12 cellular contexts compared by ENCODE assay signal in the genomic region with DNA sequence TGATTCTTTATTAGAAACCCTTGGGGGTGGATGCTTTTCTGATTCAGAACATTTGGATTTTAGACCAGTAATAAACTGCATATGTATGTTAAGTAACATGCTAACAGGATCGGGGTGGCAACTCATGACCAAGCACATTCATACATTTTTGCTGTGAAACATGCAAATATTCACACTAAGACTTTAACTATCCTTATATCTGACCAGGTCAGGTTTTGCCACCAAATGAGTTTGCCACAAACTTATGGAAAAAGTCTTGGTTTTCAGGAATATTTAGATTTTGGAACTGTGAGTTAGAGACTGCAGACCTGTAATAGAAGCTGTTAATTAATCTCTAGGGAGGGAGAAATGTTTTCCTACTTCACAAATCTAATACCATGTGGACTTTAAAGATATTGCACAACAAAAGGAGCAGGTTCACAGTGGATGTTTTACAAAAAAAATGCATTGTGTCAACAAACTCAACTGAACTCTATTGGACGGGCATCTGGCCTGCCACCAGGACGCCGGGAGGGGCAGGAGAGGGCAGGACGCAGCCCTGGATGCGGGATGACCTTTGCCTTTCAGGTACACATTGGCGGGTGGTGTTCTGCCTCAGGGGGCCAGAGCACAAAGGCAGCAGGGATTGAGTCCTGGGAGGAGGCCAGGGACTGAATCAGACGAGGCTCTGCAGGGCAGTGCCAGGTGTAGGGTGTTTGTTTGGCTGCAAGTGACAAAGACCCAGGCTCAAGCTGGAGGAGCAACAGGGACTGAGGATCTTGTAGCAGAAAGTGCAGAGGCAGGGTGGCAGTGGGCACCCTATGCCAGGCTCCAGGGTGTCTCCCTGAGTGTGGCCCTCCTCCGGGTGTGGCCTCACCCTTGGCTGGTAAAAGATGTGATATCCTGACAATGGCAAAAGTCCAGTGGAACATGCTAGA. TPM values are rescaled to one million over a fixed set of nuclear protein-coding genes. Genes with fewer than 3 reads are reported as not detected.
DNase-seq lines count a peak whose midpoint lies in the region; ATAC-seq, FAIRE-seq and TF ChIP-seq lines count a peak whose summit lies in the region.
"Had no signal": no experiment of that assay in that cellular context is flagged by ENCODE, and none has a peak within 500 bp of the region (broad histone marks: within the 10 kb centered on the region; RNA-seq: fewer than 3 reads in every experiment).

No MANE protein-coding gene starts in this region.

- peaks cover 4% of the 10 kb centered on the region for H3K27me3 Mint-ChIP-seq in brain

- CTCF ChIA-PET in A549 (lab: Yijun Ruan, JAX): interaction anchor here (1.1 to 1.4 kb wide), 3 partner anchors 12 to 96 kb away, joined by 3 to 4 read pairs (median 3); no protein-coding TSS in a partner anchor

- TF ChIP-seq RAD21 in A549 (conservative IDR thresholded peaks at IDR 0.05 in 1 of 2, IDR thresholded peaks at IDR 0.05 in 1 of 2): peak; percentile 10 to 64; a peak in 4 of 5 replicates

- no peaks in the 10 kb centered on the region for H3K9me3 ChIP-seq in A549
- H3K9me3 ChIP-seq in mucosa of descending colon: no peaks in the 10 kb centered on the region

- no peak for TF ChIP-seq POLR2A in A549 (IDR thresholded peaks at IDR 0.05; ENCODE audit: low read length)

- POLR2A ChIA-PET in A549 (lab: Yijun Ruan, JAX): interaction anchor here (1.2 kb wide), 1 partner anchor 29 kb away, joined by 6 read pairs; the partner anchor contains the start of gene KLF13

- 4% methylated on average over 9 of the region's 9 CpGs for WGBS in A549 (ENCODE audit: missing lambda C conversion rate)

- FAIRE-seq in A549 (lab: Jason Lieb, UNC): peak; percentile 98
- FAIRE-seq: colon had no signal

- TF ChIP-seq CTCF in A549 (IDR thresholded peaks at IDR 0.05) (no peak), LNCaP clone FGC (IDR thresholded peaks at IDR 0.05; ENCODE audit: control insufficient read depth, extremely low read depth, insufficient read depth) (no peak), brain (conservative IDR thresholded peaks at IDR 0.05) (no peak), mucosa of descending colon (IDR thresholded peaks at IDR 0.05) (no peak)

- peak; percentile 81 to 88 for ATAC-seq in A549
- peak; percentile 80 for ATAC-seq in mucosa of descending colon
- no peak for ATAC-seq in GM19324 (IDR thresholded peaks at IDR 0.05; ENCODE audit: low FRiP score, unreplicated experiment)
- no peak for ATAC-seq in GM21381 (IDR thresholded peaks at IDR 0.05; ENCODE audit: unreplicated experiment)
- ATAC-seq in GM18858 (IDR thresholded peaks at IDR 0.05; ENCODE audit: unreplicated experiment): no peak
- ATAC-seq: sciatic nerve had no signal

- intact Hi-C loops in mucosa of descending colon (cut with DNase I, micrococcal nuclease): no loop called here

- peaks cover 6 to 11% (median 7%) of the 10 kb centered on the region in 5 experiments for H3K9me3 Mint-ChIP-seq in brain
- H3K9me3 Mint-ChIP-seq: CD4-positive, alpha-beta T cell had no signal

- H3K4me2 ChIP-seq in A549: peak overlapping the region; percentile 71

- H3K4me1 Mint-ChIP-seq in brain: peaks cover 58% of the 10 kb centered on the region

- H3K36me3 Mint-ChIP-seq in brain: no peaks in the 10 kb centered on the region

- DNase-seq in A549 (ENCODE audit: low read depth in 1 of 2, low spot score in 1 of 2) (peak; percentile 57 to 93), LNCaP clone FGC (ENCODE audit: low read depth) (peak; percentile 52), mucosa of descending colon (peak; percentile 70 to 82 (median 80))
- no peak for DNase-seq in stimulated activated CD4-positive, alpha-beta T cell treated with anti-CD3 and anti-CD28 coated beads, Interleukin-4, amount 100 ng/mL, for 1 hour
- DNase-seq: CD4-positive, alpha-beta T cell; stimulated activated naive CD4-positive, alpha-beta T cell had no signal

- H3K4me3 Mint-ChIP-seq in brain: peak overlapping the region in 2 of 5 experiments; percentile 21 to 30
- H3K4me3 Mint-ChIP-seq: CD4-positive, alpha-beta T cell had no signal

- peak overlapping the region; percentile 71 to 88 for H3K27ac ChIP-seq in A549

- H3K4me3 ChIP-seq in A549 (peak overlapping the region; percentile 3; the same call in 1 of the 3 replicates), LNCaP clone FGC (ENCODE audit: low read depth, low read length) (peak overlapping the region; percentile 12; the same call in 1 of the 2 replicates), mucosa of descending colon (no peak overlapping the region)

- TF ChIP-seq EP300 in A549 (IDR thresholded peaks at IDR 0.05): peak; percentile 57 to 76; a peak in 3 of 5 replicates

- H3K4me1 ChIP-seq in A549 (peaks cover 69% of the 10 kb centered on the region), mucosa of descending colon (ENCODE audit: low read depth) (peaks cover 20% of the 10 kb centered on the region)

- H3K27ac Mint-ChIP-seq in brain: peak overlapping the region; percentile 51 to 91 (median 70)
- H3K27ac Mint-ChIP-seq: CD4-positive, alpha-beta T cell had no signal

- no peaks in the 10 kb centered on the region for H3K36me3 ChIP-seq in mucosa of descending colon (ENCODE audit: low read depth)

TF ChIP-seq in A549, 52 proteins besides CTCF, POLR2A, EP300 and RAD21 (continues in another document):
- TF ChIP-seq PHF8 (IDR thresholded peaks at IDR 0.05; ENCODE audit: borderline replicate concordance, low read depth) (no peak), EHMT2 (IDR thresholded peaks at IDR 0.05; ENCODE audit: low read depth) (no peak), CBX2 (IDR thresholded peaks at IDR 0.05; ENCODE audit: borderline replicate concordance, low read depth) (no peak), FOSB (CRISPR knock-in tag; IDR thresholded peaks at IDR 0.05) (no peak), POLR2AphosphoS2 (conservative IDR thresholded peaks at IDR 0.05; ENCODE audit: low read length) (no peak), RARB (CRISPR knock-in tag; IDR thresholded peaks at IDR 0.05) (no peak), JUN (IDR thresholded peaks at IDR 0.05) (peak; percentile 85 to 90; a peak in 4 of 5 replicates), NFE2L2 (conservative IDR thresholded peaks at IDR 0.05; ENCODE audit: low read length) (no peak), RCOR1 (IDR thresholded peaks at IDR 0.05; ENCODE audit: low read depth, low read length) (no peak), MYC (IDR thresholded peaks at IDR 0.05; ENCODE audit: borderline replicate concordance, low read length) (0 out of 2 replicates have a peak, but pooled peaks have one; percentile 66), GATA3 (IDR thresholded peaks at IDR 0.05; ENCODE audit: borderline replicate concordance) (peak; percentile 76), MAZ (IDR thresholded peaks at IDR 0.05; ENCODE audit: borderline replicate concordance, low read depth, low read length) (no peak), JUNB (IDR thresholded peaks at IDR 0.05) (peak; percentile 25; the same call in 1 of the 2 replicates), CHD4 (IDR thresholded peaks at IDR 0.05; ENCODE audit: borderline replicate concordance) (no peak), E2F6 (IDR thresholded peaks at IDR 0.05; ENCODE audit: borderline replicate concordance, low read depth) (0 out of 2 replicates have a peak, but pooled peaks have one; percentile 22), HOXB5 (CRISPR knock-in tag; IDR thresholded peaks at IDR 0.05) (no peak), MAFK (IDR thresholded peaks at IDR 0.05; ENCODE audit: partially characterized antibody) (no peak), RFX5 (IDR thresholded peaks at IDR 0.05) (no peak), TFCP2L1 (CRISPR knock-in tag; IDR thresholded peaks at IDR 0.05) (no peak), HEYL (CRISPR knock-in tag; IDR thresholded peaks at IDR 0.05) (no peak), KDM5A (IDR thresholded peaks at IDR 0.05) (no peak), RNF2 (IDR thresholded peaks at IDR 0.05; ENCODE audit: borderline replicate concordance, low read depth) (no peak), SMC3 (IDR thresholded peaks at IDR 0.05) (peak; percentile 34; the same call in 1 of the 3 replicates), HDAC2 (IDR thresholded peaks at IDR 0.05) (no peak), HOXA7 (CRISPR knock-in tag; IDR thresholded peaks at IDR 0.05) (no peak), BHLHE40 (IDR thresholded peaks at IDR 0.05; ENCODE audit: low read depth, low read length) (no peak), ZFP36 (IDR thresholded peaks at IDR 0.05; ENCODE audit: borderline replicate concordance, partially characterized antibody) (no peak), FOXS1 (CRISPR knock-in tag; IDR thresholded peaks at IDR 0.05) (no peak)
- TF ChIP-seq, protein P1, sequence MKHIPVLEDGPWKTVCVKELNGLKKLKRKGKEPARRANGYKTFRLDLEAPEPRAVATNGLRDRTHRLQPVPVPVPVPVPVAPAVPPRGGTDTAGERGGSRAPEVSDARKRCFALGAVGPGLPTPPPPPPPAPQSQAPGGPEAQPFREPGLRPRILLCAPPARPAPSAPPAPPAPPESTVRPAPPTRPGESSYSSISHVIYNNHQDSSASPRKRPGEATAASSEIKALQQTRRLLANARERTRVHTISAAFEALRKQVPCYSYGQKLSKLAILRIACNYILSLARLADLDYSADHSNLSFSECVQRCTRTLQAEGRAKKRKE (CRISPR knock-in tag; IDR thresholded peaks at IDR 0.05; ENCODE audit: low read depth): no peak
- TF ChIP-seq, protein P2, sequence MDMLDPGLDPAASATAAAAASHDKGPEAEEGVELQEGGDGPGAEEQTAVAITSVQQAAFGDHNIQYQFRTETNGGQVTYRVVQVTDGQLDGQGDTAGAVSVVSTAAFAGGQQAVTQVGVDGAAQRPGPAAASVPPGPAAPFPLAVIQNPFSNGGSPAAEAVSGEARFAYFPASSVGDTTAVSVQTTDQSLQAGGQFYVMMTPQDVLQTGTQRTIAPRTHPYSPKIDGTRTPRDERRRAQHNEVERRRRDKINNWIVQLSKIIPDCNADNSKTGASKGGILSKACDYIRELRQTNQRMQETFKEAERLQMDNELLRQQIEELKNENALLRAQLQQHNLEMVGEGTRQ (IDR thresholded peaks at IDR 0.05): no peak

RNA-seq across cellular contexts. Expression of gene KLF13, which starts 30.1 kb away (rescaled TPM):
- polyA plus RNA-seq in A549 (2011; rRNA removed): 53.5 and 67.0 TPM in 2 replicates
- 15.0 and 19.2 TPM in 2 replicates for polyA plus RNA-seq in A549 (2012; cell fraction: cytosol; rRNA removed)
- 14.2 and 14.3 TPM in 2 replicates for polyA plus RNA-seq in A549 (2012; cell fraction: nucleus; rRNA removed)
- 42.7 to 53.5 TPM (median 52.5 TPM) in 3 replicates for polyA plus RNA-seq in A549 (2017; fragmentation: RNase III; extraction: RNeasy Plus Mini Kit Qiagen cat#74134 plus additional on column Dnase treatment)
- 38.8 and 42.3 TPM in 2 replicates for polyA minus RNA-seq in A549 (2011; rRNA and poly(A)+ RNA removed)
- polyA plus RNA-seq in brain (ENCODE audit: insufficient read depth, low read depth, low replicate concordance): 88.5 TPM
- total RNA-seq in mucosa of descending colon: 100 to 1,000 TPM in 1 of 3 donors, 10 to 100 TPM in 2; 72.4 to 107 (median 91.2) TPM

Comparison
In these comparisons a context has a peak if more than half of its experiments do, and no peak if none do; other contexts are left out.
1. ATAC-seq: peak in A549 (2 of 2) and mucosa of descending colon (single experiment); none in GM19324 (single experiment), GM21381 (single experiment) and GM18858 (single experiment).